Comparison of ENCODE assay signal across 8 cellular contexts in genomic region chr5:95731571-95732554, GRCh38. TPM values are rescaled to one million over a fixed set of nuclear protein-coding genes. Genes with fewer than 3 reads are reported as not detected.
A peak's percentile ranks its signal among the peaks of the same experiment; 100 is the strongest.
DNase-seq lines count a peak whose midpoint lies in the region; ATAC-seq and TF ChIP-seq lines count a peak whose summit lies in the region.

No MANE protein-coding gene starts in this region.

- TF ChIP-seq CTCF in WTC11 (IDR thresholded peaks at IDR 0.05) (no peak), GM13976 (IDR thresholded peaks at IDR 0.05; ENCODE audit: borderline replicate concordance, control extremely low read depth, extremely low read depth, insufficient read depth, missing control alignments) (no peak)

- 0% methylated on average over 46 to 50 of the region's 64 CpGs for WGBS in mesodermal cell (ENCODE audit: insufficient coverage in 2 of 2), 2 experiments

- peak overlapping the region; percentile 87 for H3K4me3 Mint-ChIP-seq in WTC11
- H3K4me3 Mint-ChIP-seq in effector memory CD8-positive, alpha-beta T cell = peak overlapping the region; percentile 74 to 83

- H3K4me3 ChIP-seq in mesodermal cell (ENCODE audit: extremely low read depth, insufficient read depth, low read length, poor library complexity, severe bottlenecking) = peak overlapping the region; percentile 76
- H3K4me3 ChIP-seq in subcutaneous abdominal adipose tissue (ENCODE audit: low read depth in 1 of 5, low read length in 5 of 5) = peak overlapping the region; percentile 86 to 98 (median 95)

- DNase-seq in WTC11 (ENCODE audit: low spot score) = peak; percentile 65
- peak; percentile 17 to 27 (median 24) for DNase-seq in effector memory CD8-positive, alpha-beta T cell
- no peak for DNase-seq in GM13976 (ENCODE audit: low spot score)

- in situ Hi-C loops in GM13976 (cut with MboI; ENCODE audit: low sequenced_read_pairs, unreplicated experiment) = no loop called here

- ATAC-seq in GM21717 (IDR thresholded peaks at IDR 0.05; ENCODE audit: unreplicated experiment) = peak; percentile 36
- ATAC-seq in WTC11 = peak; percentile 57
- peak; percentile 3 for ATAC-seq in effector memory CD8-positive, alpha-beta T cell (replicated peaks)

- no peaks in the 10 kb centered on the region for H3K27me3 ChIP-seq in subcutaneous abdominal adipose tissue (ENCODE audit: control insufficient read depth in 5 of 5, insufficient read depth in 4 of 5, low read length in 5 of 5)

- H3K27me3 Mint-ChIP-seq in WTC11 (ENCODE audit: low read depth) = peaks cover 66% of the 10 kb centered on the region
- peaks cover 42 to 48% of the 10 kb centered on the region in 2 donors for H3K27me3 Mint-ChIP-seq in effector memory CD8-positive, alpha-beta T cell

- H3K9me3 Mint-ChIP-seq in WTC11 = no peaks in the 10 kb centered on the region
- H3K9me3 Mint-ChIP-seq in effector memory CD8-positive, alpha-beta T cell = no peaks in the 10 kb centered on the region

- no peaks in the 10 kb centered on the region for H3K36me3 ChIP-seq in ES-I3 (ENCODE audit: insufficient read depth, low read length)
- no peaks in the 10 kb centered on the region for H3K36me3 ChIP-seq in KOPT-K1 (ENCODE audit: insufficient read depth, low read length)
- peaks cover 21% of the 10 kb centered on the region for H3K36me3 ChIP-seq in mesodermal cell (ENCODE audit: control insufficient read depth, insufficient read depth, low read length)
- H3K36me3 ChIP-seq in subcutaneous abdominal adipose tissue (ENCODE audit: control insufficient read depth in 5 of 5, insufficient read depth in 5 of 5, low read length in 5 of 5) = peaks cover 0 to 2% (median 0%) of the 10 kb centered on the region in 5 donors

- H3K9me3 ChIP-seq in ES-I3 (ENCODE audit: control insufficient read depth, insufficient read depth, low read length) (no peaks in the 10 kb centered on the region), KOPT-K1 (ENCODE audit: insufficient read depth, low read length, poor library complexity, severe bottlenecking) (no peaks in the 10 kb centered on the region), mesodermal cell (ENCODE audit: control insufficient read depth, low read length) (no peaks in the 10 kb centered on the region), subcutaneous abdominal adipose tissue (ENCODE audit: control insufficient read depth in 5 of 5, low read length in 5 of 5) (no peaks in the 10 kb centered on the region)

- H3K36me3 Mint-ChIP-seq in WTC11 = no peaks in the 10 kb centered on the region
- no peaks in the 10 kb centered on the region for H3K36me3 Mint-ChIP-seq in effector memory CD8-positive, alpha-beta T cell (ENCODE audit: insufficient read depth)

- H3K27ac ChIP-seq in KOPT-K1 (ENCODE audit: low read depth, low read length, poor library complexity, severe bottlenecking) (peak overlapping the region; percentile 43), mesodermal cell (ENCODE audit: low read depth, low read length, severe bottlenecking) (peak overlapping the region; percentile 94), subcutaneous abdominal adipose tissue (ENCODE audit: low read depth, low read length) (peak overlapping the region; percentile 96)

- H3K4me1 Mint-ChIP-seq in WTC11 = peaks cover 39% of the 10 kb centered on the region
- peaks cover 11 to 14% of the 10 kb centered on the region in 2 donors for H3K4me1 Mint-ChIP-seq in effector memory CD8-positive, alpha-beta T cell (ENCODE audit: low read depth in 2 of 2)

- H3K4me1 ChIP-seq in ES-I3 (ENCODE audit: insufficient read depth, low read length) = no peaks in the 10 kb centered on the region; the same call in none of the 2 replicates
- H3K4me1 ChIP-seq in mesodermal cell (ENCODE audit: control insufficient read depth, insufficient read depth, low read length, poor library complexity, severe bottlenecking) = peaks cover 34% of the 10 kb centered on the region
- H3K4me1 ChIP-seq in subcutaneous abdominal adipose tissue (ENCODE audit: control insufficient read depth in 5 of 5, insufficient read depth in 5 of 5, low read length in 5 of 5) = peaks cover 2 to 67% (median 62%) of the 10 kb centered on the region in 5 donors

- POLR2A ChIA-PET in WTC11 (lab: Charles Lee) = interaction anchor here (1.1 to 2.5 kb wide), 4 partner anchors 21 to 700 kb away, joined by 3 to 19 read pairs (median 6); partner anchors contain the start of genes GLRX and RFESD

- CTCF ChIA-PET in WTC11 (lab: Charles Lee) = interaction anchor here (0.9 to 2.2 kb wide), 4 partner anchors 23 to 447 kb away, joined by 3 to 10 read pairs (median 6); partner anchors contain the start of gene MCTP1

- peak overlapping the region; percentile 67 for H3K9ac ChIP-seq in ES-I3 (ENCODE audit: low read depth, low read length)
- H3K9ac ChIP-seq in subcutaneous abdominal adipose tissue (ENCODE audit: low read length in 5 of 5) = peak overlapping the region; percentile 65 to 95 (median 77)

- no peak overlapping the region for H3K27ac Mint-ChIP-seq in WTC11
- H3K27ac Mint-ChIP-seq in effector memory CD8-positive, alpha-beta T cell = no peak overlapping the region

TF ChIP-seq in WTC11, 78 proteins besides CTCF, POLR2A, EP300 and RAD21 (continues in another document):
- TF ChIP-seq JAZF1 (CRISPR knock-in tag; IDR thresholded peaks at IDR 0.05) (no peak), ZNF317 (CRISPR knock-in tag; IDR thresholded peaks at IDR 0.05; ENCODE audit: borderline replicate concordance, low read depth) (no peak), TEAD4 (CRISPR knock-in tag; IDR thresholded peaks at IDR 0.05) (no peak), SMAD4 (CRISPR knock-in tag; IDR thresholded peaks at IDR 0.05) (no peak), MYBL2 (CRISPR knock-in tag; IDR thresholded peaks at IDR 0.05) (no peak), ZNF232 (CRISPR knock-in tag; IDR thresholded peaks at IDR 0.05) (no peak), ERG (CRISPR knock-in tag; IDR thresholded peaks at IDR 0.05) (no peak), CDX4 (CRISPR knock-in tag; IDR thresholded peaks at IDR 0.05; ENCODE audit: borderline replicate concordance) (no peak), CBFB (CRISPR knock-in tag; IDR thresholded peaks at IDR 0.05; ENCODE audit: low read depth) (0 out of 2 replicates have a peak, but pooled peaks have one; percentile 35), KAT7 (CRISPR knock-in tag; IDR thresholded peaks at IDR 0.05; ENCODE audit: borderline replicate concordance) (peak; percentile 79; the same call in 1 of the 2 replicates), CREM (CRISPR knock-in tag; IDR thresholded peaks at IDR 0.05) (no peak)
- TF ChIP-seq, protein P1, sequence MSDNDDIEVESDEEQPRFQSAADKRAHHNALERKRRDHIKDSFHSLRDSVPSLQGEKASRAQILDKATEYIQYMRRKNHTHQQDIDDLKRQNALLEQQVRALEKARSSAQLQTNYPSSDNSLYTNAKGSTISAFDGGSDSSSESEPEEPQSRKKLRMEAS (CRISPR knock-in tag; IDR thresholded peaks at IDR 0.05) = peak; percentile 45
- TF ChIP-seq, protein P2, sequence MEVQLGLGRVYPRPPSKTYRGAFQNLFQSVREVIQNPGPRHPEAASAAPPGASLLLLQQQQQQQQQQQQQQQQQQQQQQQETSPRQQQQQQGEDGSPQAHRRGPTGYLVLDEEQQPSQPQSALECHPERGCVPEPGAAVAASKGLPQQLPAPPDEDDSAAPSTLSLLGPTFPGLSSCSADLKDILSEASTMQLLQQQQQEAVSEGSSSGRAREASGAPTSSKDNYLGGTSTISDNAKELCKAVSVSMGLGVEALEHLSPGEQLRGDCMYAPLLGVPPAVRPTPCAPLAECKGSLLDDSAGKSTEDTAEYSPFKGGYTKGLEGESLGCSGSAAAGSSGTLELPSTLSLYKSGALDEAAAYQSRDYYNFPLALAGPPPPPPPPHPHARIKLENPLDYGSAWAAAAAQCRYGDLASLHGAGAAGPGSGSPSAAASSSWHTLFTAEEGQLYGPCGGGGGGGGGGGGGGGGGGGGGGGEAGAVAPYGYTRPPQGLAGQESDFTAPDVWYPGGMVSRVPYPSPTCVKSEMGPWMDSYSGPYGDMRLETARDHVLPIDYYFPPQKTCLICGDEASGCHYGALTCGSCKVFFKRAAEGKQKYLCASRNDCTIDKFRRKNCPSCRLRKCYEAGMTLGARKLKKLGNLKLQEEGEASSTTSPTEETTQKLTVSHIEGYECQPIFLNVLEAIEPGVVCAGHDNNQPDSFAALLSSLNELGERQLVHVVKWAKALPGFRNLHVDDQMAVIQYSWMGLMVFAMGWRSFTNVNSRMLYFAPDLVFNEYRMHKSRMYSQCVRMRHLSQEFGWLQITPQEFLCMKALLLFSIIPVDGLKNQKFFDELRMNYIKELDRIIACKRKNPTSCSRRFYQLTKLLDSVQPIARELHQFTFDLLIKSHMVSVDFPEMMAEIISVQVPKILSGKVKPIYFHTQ (CRISPR knock-in tag; IDR thresholded peaks at IDR 0.05) = no peak
- TF ChIP-seq, protein P3, sequence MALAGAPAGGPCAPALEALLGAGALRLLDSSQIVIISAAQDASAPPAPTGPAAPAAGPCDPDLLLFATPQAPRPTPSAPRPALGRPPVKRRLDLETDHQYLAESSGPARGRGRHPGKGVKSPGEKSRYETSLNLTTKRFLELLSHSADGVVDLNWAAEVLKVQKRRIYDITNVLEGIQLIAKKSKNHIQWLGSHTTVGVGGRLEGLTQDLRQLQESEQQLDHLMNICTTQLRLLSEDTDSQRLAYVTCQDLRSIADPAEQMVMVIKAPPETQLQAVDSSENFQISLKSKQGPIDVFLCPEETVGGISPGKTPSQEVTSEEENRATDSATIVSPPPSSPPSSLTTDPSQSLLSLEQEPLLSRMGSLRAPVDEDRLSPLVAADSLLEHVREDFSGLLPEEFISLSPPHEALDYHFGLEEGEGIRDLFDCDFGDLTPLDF (CRISPR knock-in tag; IDR thresholded peaks at IDR 0.05) = no peak

RNA-seq across cellular contexts. Expression of gene RHOBTB3, which starts 0.7 kb away (rescaled TPM):
- 9.9 to 13.8 TPM (median 11.2 TPM) in 3 replicates for total RNA-seq in WTC11 (2021)
- 159 TPM for polyA plus RNA-seq in mesodermal cell (2013, experiment 1 of 2)
- polyA plus RNA-seq in mesodermal cell (2013, experiment 2 of 2) = 171 TPM

RNA-seq across cellular contexts. Expression of gene SPATA9, which starts 49.1 kb away (rescaled TPM):
- not detected in 3 replicates for total RNA-seq in WTC11 (2021)
- 0.88 TPM for polyA plus RNA-seq in mesodermal cell (2013, experiment 1 of 2)
- 0.71 TPM for polyA plus RNA-seq in mesodermal cell (2013, experiment 2 of 2)

Comparison
In these comparisons a context has a peak if more than half of its experiments do, and no peak if none do; other contexts are left out.
1. ATAC-seq: peak in every context shown above with its lines; median percentile 57 in WTC11; 36 in GM21717; 3 in effector memory CD8-positive, alpha-beta T cell.
2. H3K27ac ChIP-seq: peak in every context shown above with its lines; median percentile 96 in subcutaneous abdominal adipose tissue; 94 in mesodermal cell; 43 in KOPT-K1.